ENCODE assay signal across 8 cellular contexts in the genomic region with DNA sequence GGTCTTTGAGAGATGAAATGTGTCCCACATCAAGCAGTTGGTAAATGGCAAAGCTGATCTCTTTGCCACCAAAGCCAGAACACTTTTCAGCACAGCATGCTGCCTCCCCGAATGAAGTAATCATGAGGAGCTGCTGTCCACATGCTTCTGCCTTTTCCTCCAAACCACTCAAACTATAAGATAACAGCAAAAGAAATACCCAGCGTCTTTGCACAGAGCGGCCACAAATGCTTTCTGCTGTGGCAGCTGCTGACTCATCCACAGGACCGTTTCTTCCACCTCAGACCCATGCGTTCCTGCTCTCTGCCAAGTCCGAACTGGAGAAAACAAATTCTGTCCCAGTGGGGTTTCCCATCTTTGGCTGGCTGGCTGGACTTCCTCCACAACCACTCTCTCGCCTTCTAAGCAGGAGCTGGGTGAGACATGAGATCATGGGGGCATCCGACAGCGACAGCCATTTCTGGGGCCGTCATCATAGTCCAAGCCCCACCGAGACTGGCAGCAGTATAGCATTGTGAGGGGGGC. TPM values are rescaled to one million over a fixed set of nuclear protein-coding genes. Genes with fewer than 3 reads are reported as not detected.
DNase-seq lines count a peak whose midpoint lies in the region; ATAC-seq, FAIRE-seq and TF ChIP-seq lines count a peak whose summit lies in the region.

No MANE protein-coding gene starts in this region.

- peaks cover 5 to 49% (median 46%) of the 10 kb centered on the region in 3 donors for H3K4me1 Mint-ChIP-seq in CD8-positive, alpha-beta memory T cell

- peaks cover 0 to 27% (median 0%) of the 10 kb centered on the region in 7 donors for H3K27me3 ChIP-seq in heart right ventricle
- H3K27me3 ChIP-seq in CD8-positive, alpha-beta memory T cell (ENCODE audit: insufficient read depth, low read length, poor library complexity, severe bottlenecking), result no peaks in the 10 kb centered on the region
- peaks cover 3% of the 10 kb centered on the region; the same call in 1 of the 2 replicates for H3K27me3 ChIP-seq in Karpas-422 (ENCODE audit: low read length)

- no peak overlapping the region for H3K27ac ChIP-seq in heart right ventricle
- no peak overlapping the region for H3K27ac ChIP-seq in CD8-positive, alpha-beta memory T cell (ENCODE audit: low read depth, low read length)
- H3K27ac ChIP-seq in Karpas-422 (ENCODE audit: low read length), result no peak overlapping the region

- H3K4me3 ChIP-seq in heart right ventricle (peak overlapping the region in 2 of 10 donors; percentile 15 to 20), Karpas-422 (ENCODE audit: low read length) (no peak overlapping the region)
- no peak overlapping the region for H3K4me3 ChIP-seq in CD8-positive, alpha-beta memory T cell (ENCODE audit: low read length)

- H3K4me2 ChIP-seq in Karpas-422 (ENCODE audit: low read depth, low read length, poor library complexity, severe bottlenecking), result no peak overlapping the region

- H3K36me3 Mint-ChIP-seq in CD8-positive, alpha-beta memory T cell, result no peaks in the 10 kb centered on the region

- DNase-seq in Right ventricle myocardium inferior (ENCODE audit: missing footprints), result no peak
- no peak for DNase-seq in cardiac septum (ENCODE audit: low spot score)
- DNase-seq in T1000 (lab: John Stamatoyannopoulos, UW), result peak; percentile 11
- peak in 1 of 2 donors; percentile 24 for DNase-seq in heart right ventricle
- DNase-seq in urothelium cell line (ENCODE audit: low spot score), result peak; percentile 63
- no peak for DNase-seq in CD8-positive, alpha-beta memory T cell
- DNase-seq in foreskin melanocyte, result no peak
- no peak for DNase-seq in Karpas-422

- H3K9ac ChIP-seq in Karpas-422 (ENCODE audit: low read length), result no peak overlapping the region

- H3K27me3 Mint-ChIP-seq in CD8-positive, alpha-beta memory T cell, result peaks cover 5 to 15% of the 10 kb centered on the region in 2 donors

- CTCF ChIA-PET in CD8-positive, alpha-beta memory T cell (lab: Charles Lee), result interaction anchor here (0.6 to 9.1 kb wide), 27 partner anchors 13 to 391 kb away, joined by 3 to 212 read pairs (median 4); partner anchors contain the start of genes CCL16, HEATR9 and TAF15

- peak overlapping the region in 1 of 7 donors; percentile 22 for H3K4me3 Mint-ChIP-seq in CD8-positive, alpha-beta memory T cell

- H3K36me3 ChIP-seq in heart right ventricle, result no peaks in the 10 kb centered on the region
- no peaks in the 10 kb centered on the region for H3K36me3 ChIP-seq in CD8-positive, alpha-beta memory T cell (ENCODE audit: insufficient read depth, low read length)
- H3K36me3 ChIP-seq in Karpas-422 (ENCODE audit: insufficient read depth, low read length), result no peaks in the 10 kb centered on the region

- no peaks in the 10 kb centered on the region for H3K9me3 Mint-ChIP-seq in CD8-positive, alpha-beta memory T cell

- H3K27ac Mint-ChIP-seq in CD8-positive, alpha-beta memory T cell, result peak overlapping the region in 2 of 8 donors; percentile 19 to 63

- peak in 3 of 9 donors; percentile 4 to 27 (median 4) for TF ChIP-seq CTCF in heart right ventricle (IDR thresholded peaks at IDR 0.05)

- ATAC-seq in Right ventricle myocardium inferior, result peak; percentile 75
- peak in 7 of 8 donors; percentile 34 to 72 (median 52) for ATAC-seq in heart right ventricle

- no peaks in the 10 kb centered on the region for H3K9me3 ChIP-seq in heart right ventricle
- no peaks in the 10 kb centered on the region for H3K9me3 ChIP-seq in CD8-positive, alpha-beta memory T cell (ENCODE audit: low read length)
- H3K9me3 ChIP-seq in Karpas-422 (ENCODE audit: low read length), result no peaks in the 10 kb centered on the region

- no peaks in the 10 kb centered on the region; the same call in 1 of the 2 replicates for H4K20me1 ChIP-seq in Karpas-422 (ENCODE audit: insufficient read depth, low read depth, low read length)

- intact Hi-C loops in Right ventricle myocardium inferior (cut with DNase I) (loop anchor here (10.0 kb wide), 1 partner anchor 175 kb away; no protein-coding TSS in a partner anchor), cardiac septum (cut with DNase I) (loop anchor here (1.0 kb wide), 1 partner anchor 179 kb away; no protein-coding TSS in a partner anchor), heart right ventricle (cut with DNase I) (loop anchor here in 9 of 10 donors (1.0 to 10.0 kb wide), 6 partner anchors 65 to 302 kb away; no protein-coding TSS in a partner anchor)

- no peak overlapping the region for H2AFZ ChIP-seq in Karpas-422 (ENCODE audit: low read length)

- POLR2A ChIA-PET in CD8-positive, alpha-beta memory T cell (lab: Charles Lee), result interaction anchor here (0.8 to 2.5 kb wide), 3 partner anchors 173 to 385 kb away, joined by 3 to 6 read pairs (median 4); no protein-coding TSS in a partner anchor

- 41 to 48% methylated on average over 11 of the region's 11 CpGs for WGBS in heart right ventricle, 2 donors

- no peaks in the 10 kb centered on the region for H3K9me2 ChIP-seq in Karpas-422 (replicated peaks; ENCODE audit: insufficient read depth, low read length)

- no peaks in the 10 kb centered on the region for H3K79me2 ChIP-seq in Karpas-422 (ENCODE audit: low read length)

- no peak for FAIRE-seq in urothelium cell line (lab: Jason Lieb, UNC)

- H3K4me1 ChIP-seq in heart right ventricle (peaks cover 0 to 9% (median 5%) of the 10 kb centered on the region in 9 donors), Karpas-422 (ENCODE audit: low read length) (peaks cover 22% of the 10 kb centered on the region)
- H3K4me1 ChIP-seq in CD8-positive, alpha-beta memory T cell (ENCODE audit: insufficient read depth, low read length), result no peaks in the 10 kb centered on the region

RNA-seq across cellular contexts. Expression of gene TBC1D3B, which starts 27.1 kb away (rescaled TPM):
- total RNA-seq in Right ventricle myocardium inferior (4.0 TPM), cardiac septum (3.3 TPM), heart right ventricle (1 to 10 TPM in 9 of 10 donors, under 1 TPM in 1; 0.94 to 2.9 (median 1.7) TPM)
- polyA plus RNA-seq in heart right ventricle, result 1 to 10 TPM in 1 of 2 donors, under 1 TPM in 1; 0.42 to 5.9 TPM
- total RNA-seq in CD8-positive, alpha-beta memory T cell, result 1 to 10 TPM; 3.3 to 4.4 TPM
- 0.49 TPM for polyA plus RNA-seq in CD8-positive, alpha-beta memory T cell
- total RNA-seq in Karpas-422 (2014; rRNA removed; shearing (Covaris generic); ENCODE audit: low replicate concordance), result 0.63 and 3.6 TPM in 2 replicates

RNA-seq across cellular contexts. Expression of gene CCL4, which starts 45.7 kb away (rescaled TPM):
- total RNA-seq in Right ventricle myocardium inferior (0.92 TPM), cardiac septum (0.81 TPM), heart right ventricle (10 to 100 TPM in 2 of 10 donors, under 1 TPM in 8; 0.32 to 18.2 (median 0.74) TPM)
- 1 to 10 TPM in 1 of 2 donors, under 1 TPM in 1; 0.80 to 1.0 TPM for polyA plus RNA-seq in heart right ventricle
- total RNA-seq in CD8-positive, alpha-beta memory T cell, result 1,000 to 10,000 TPM; 1,703 to 1,794 TPM
- 161 TPM for polyA plus RNA-seq in CD8-positive, alpha-beta memory T cell
- total RNA-seq in Karpas-422 (2014; rRNA removed; shearing (Covaris generic); ENCODE audit: low replicate concordance), result 6.9 and 7.6 TPM in 2 replicates

RNA-seq across cellular contexts. Expression of gene CCL3L1, which starts 47.2 kb away (rescaled TPM):
- total RNA-seq in Right ventricle myocardium inferior, result not detected
- total RNA-seq in cardiac septum, result not detected
- 1 to 10 TPM in 1 of 10 donors, under 1 TPM in 3, not detected in 6; 0.31 to 7.5 (median 0.92) TPM for total RNA-seq in heart right ventricle
- under 1 TPM in 1 of 2 donors, not detected in 1; 0.10 TPM for polyA plus RNA-seq in heart right ventricle
- total RNA-seq in CD8-positive, alpha-beta memory T cell, result 100 to 1,000 TPM; 138 to 164 TPM
- 2.9 TPM for polyA plus RNA-seq in CD8-positive, alpha-beta memory T cell
- total RNA-seq in Karpas-422 (2014; rRNA removed; shearing (Covaris generic); ENCODE audit: low replicate concordance), result 1.9 and 6.4 TPM in 2 replicates

RNA-seq across cellular contexts. Expression of gene CCL3, which starts 59.4 kb away (rescaled TPM):
- total RNA-seq in Right ventricle myocardium inferior, result not detected
- total RNA-seq in cardiac septum, result 0.86 TPM
- 10 to 100 TPM in 2 of 10 donors, under 1 TPM in 5, not detected in 3; 0.24 to 12.3 (median 0.52) TPM for total RNA-seq in heart right ventricle
- under 1 TPM in 1 of 2 donors, not detected in 1; 0.83 TPM for polyA plus RNA-seq in heart right ventricle
- 1,000 to 10,000 TPM; 1,154 to 1,264 TPM for total RNA-seq in CD8-positive, alpha-beta memory T cell
- polyA plus RNA-seq in CD8-positive, alpha-beta memory T cell, result 2.3 TPM
- 2.1 TPM in 1 of 2 replicates, not detected in the other for total RNA-seq in Karpas-422 (2014; rRNA removed; shearing (Covaris generic); ENCODE audit: low replicate concordance)

Comparison
In these comparisons a context has a peak if more than half of its experiments do, and no peak if none do; other contexts are left out.
1. DNase-seq: peak in T1000 (single experiment) and urothelium cell line (single experiment); none in Right ventricle myocardium inferior (single experiment), cardiac septum (single experiment), CD8-positive, alpha-beta memory T cell (0 of 5), foreskin melanocyte (single experiment) and Karpas-422 (single experiment).
2. RNA of gene CCL4, which starts 45.7 kb away (total RNA-seq): 1,703 to 1,794 TPM in CD8-positive, alpha-beta memory T cell; 6.9 to 7.6 TPM in Karpas-422, 0.92 TPM in Right ventricle myocardium inferior (single experiment), 0.81 TPM in cardiac septum (single experiment) and 0.32 to 18.2 TPM in heart right ventricle; every median in the first group is over 10 times any median in the second.
3. RNA of gene CCL3L1, which starts 47.2 kb away (total RNA-seq): 138 to 164 TPM in CD8-positive, alpha-beta memory T cell; 1.9 to 6.4 TPM in Karpas-422, 0.31 to 7.5 TPM in heart right ventricle, not detected in cardiac septum (single experiment) and not detected in Right ventricle myocardium inferior (single experiment); every median in the first group is over 10 times any median in the second.